In the genomic region with DNA sequence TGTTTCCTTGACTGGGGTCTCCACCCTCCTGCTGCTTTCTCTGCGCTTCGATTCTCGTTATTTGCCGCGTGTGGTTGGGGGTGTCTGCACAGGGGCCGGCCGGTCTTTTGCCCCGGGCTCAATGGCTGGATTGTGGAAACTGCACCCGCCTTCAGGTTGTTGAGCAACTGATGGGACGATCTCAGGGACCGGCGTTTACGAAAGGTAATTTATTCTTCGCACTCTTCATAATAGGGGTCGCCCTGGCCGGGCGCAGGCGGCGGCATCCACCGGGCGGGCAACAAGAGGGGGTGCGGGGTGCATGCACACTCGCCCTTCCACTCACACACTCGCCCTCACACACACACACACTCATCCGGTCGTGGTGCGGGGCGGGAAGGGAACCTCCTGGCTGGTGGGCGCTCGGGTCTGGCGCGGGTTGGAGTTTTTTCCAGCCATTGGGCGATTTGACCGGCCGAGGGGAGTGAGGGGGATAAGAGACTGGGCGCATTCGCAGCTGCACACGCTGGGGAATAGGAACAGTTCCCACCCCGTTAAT, we compare ENCODE assay signal across 9 cellular contexts. TPM values are rescaled to one million over a fixed set of nuclear protein-coding genes. Genes with fewer than 3 reads are reported as not detected.
DNase-seq lines count a peak whose midpoint lies in the region; ATAC-seq and TF ChIP-seq lines count a peak whose summit lies in the region.
"Had no signal": no experiment of that assay in that cellular context is flagged by ENCODE, and none has a peak within 500 bp of the region (broad histone marks: within the 10 kb centered on the region; RNA-seq: fewer than 3 reads in every experiment).

No MANE protein-coding gene starts in this region.

- no peaks in the 10 kb centered on the region for H3K9me2 ChIP-seq in PC-3 (replicated peaks; ENCODE audit: low read length)

- peak overlapping the region; percentile 99 for H3K18ac ChIP-seq in neuronal stem cell (ENCODE audit: low read length)

- no CpG with 5 or more reads among the region's 39 CpGs for WGBS in neuronal stem cell (ENCODE audit: extremely low coverage in 2 of 2, insufficient read length in 2 of 2, insufficient replicate concordance in 1 of 2), 2 donors

- peak overlapping the region; percentile 94 for H3K14ac ChIP-seq in neuronal stem cell (ENCODE audit: low read length)

- H3K9me3 ChIP-seq in PC-3 (ENCODE audit: low read length) (no peaks in the 10 kb centered on the region), neuronal stem cell (replicated peaks in 1 of 2; ENCODE audit: control insufficient read depth in 2 of 2, insufficient read depth in 1 of 2, low read depth in 1 of 2, low read length in 2 of 2) (no peaks in the 10 kb centered on the region)

- peak overlapping the region; percentile 100 for H2BK5ac ChIP-seq in neuronal stem cell (ENCODE audit: low read length)

- no peak overlapping the region for H4K91ac ChIP-seq in neuronal stem cell (ENCODE audit: low read depth, low read length, poor library complexity)

- H3K4ac ChIP-seq in neuronal stem cell (ENCODE audit: low read length): no peak overlapping the region

- peak overlapping the region; percentile 82 for H4K8ac ChIP-seq in neuronal stem cell (ENCODE audit: low read depth, low read length)

- H2AFZ ChIP-seq in PC-3 (ENCODE audit: low read length): peak overlapping the region; percentile 80
- H2AFZ ChIP-seq in neuronal stem cell (ENCODE audit: low read length): peak overlapping the region; percentile 93

- ATAC-seq in PC-3: no peak; the same call in 1 of the 2 replicates
- no peak for ATAC-seq in GM21367 (IDR thresholded peaks at IDR 0.05; ENCODE audit: unreplicated experiment)

- no peaks in the 10 kb centered on the region for H3K9me3 Mint-ChIP-seq in Calu3 (ENCODE audit: low read depth, unreplicated experiment)

- H3K27ac ChIP-seq in PC-3 (ENCODE audit: low read length) (no peak overlapping the region), neuronal stem cell (replicated peaks; ENCODE audit: low read length) (peak overlapping the region; percentile 82)

- no TSS peak for BruUV-seq in Calu3 (replicated peaks; lab: Mats Ljungman, UMichigan)
- no TSS peak for BruUV-seq in PC-3 (replicated peaks; lab: Mats Ljungman, UMichigan)

- no peak overlapping the region for H3K27ac Mint-ChIP-seq in Calu3 (ENCODE audit: unreplicated experiment)

- peaks cover 20% of the 10 kb centered on the region for H3K27me3 ChIP-seq in PC-3 (ENCODE audit: low read length)
- H3K27me3 ChIP-seq in neuronal stem cell (ENCODE audit: control insufficient read depth in 3 of 3, insufficient read depth in 3 of 3, low read depth in 1 of 3, low read length in 3 of 3): no peaks in the 10 kb centered on the region

- peak overlapping the region; percentile 63 for H2AK5ac ChIP-seq in neuronal stem cell (ENCODE audit: low read depth, low read length)

- H3K23ac ChIP-seq in neuronal stem cell (ENCODE audit: low read depth, low read length, poor library complexity): peak overlapping the region; percentile 97

- H2BK120ac ChIP-seq in neuronal stem cell (ENCODE audit: low read depth, low read length): peak overlapping the region; percentile 99

- DNase-seq in Calu3 (peak; percentile 1), PC-3 (no peak), fibroblast of pulmonary artery (ENCODE audit: low read depth) (peak; percentile 2), neuronal stem cell (ENCODE audit: low spot score) (no peak), NOMO-1 treated with dmso at 0.1 percent for 144 hours (lab: John Stamatoyannopoulos, UW; ENCODE audit: unreplicated experiment) (no peak)
- no peak for DNase-seq in activated CD4-positive, alpha-beta T cell treated with anti-CD3 and anti-CD28 coated beads, Interleukin-2, amount 50 U/mL, for 1 hour
- no peak for DNase-seq in activated CD4-positive, alpha-beta T cell treated with anti-CD3 and anti-CD28 coated beads, Interleukin-2, amount 50 U/mL, for 4 hours

- H3F3A ChIP-seq in PC-3 (ENCODE audit: low read length, unreplicated experiment): no peaks in the 10 kb centered on the region

- CTCF ChIA-PET in Calu3 (lab: Charles Lee) (interaction anchor here (0.6 to 0.7 kb wide), 2 partner anchors 26 to 100 kb away, joined by 3 read pairs; no protein-coding TSS in a partner anchor), PC-3 (lab: Charles Lee) (no interaction called here)

- H3K4me1 ChIP-seq in PC-3 (ENCODE audit: insufficient read depth, low read length) (peaks cover 26% of the 10 kb centered on the region), neuronal stem cell (ENCODE audit: control insufficient read depth in 2 of 2, insufficient read depth in 1 of 2, low read depth in 1 of 2, low read length in 2 of 2) (peaks cover 3 to 16% of the 10 kb centered on the region in 2 donors)

- intact Hi-C loops in Calu3 (cut with micrococcal nuclease; ENCODE audit: unreplicated experiment) (no loop called here), PC-3 (cut with micrococcal nuclease) (loop anchor here (2.0 to 5.0 kb wide), 3 partner anchors 41 to 261 kb away; no protein-coding TSS in a partner anchor)

- peak overlapping the region; percentile 90 for H3K4me2 ChIP-seq in PC-3 (ENCODE audit: low read length)
- H3K4me2 ChIP-seq in neuronal stem cell (ENCODE audit: insufficient read depth, low read length, poor library complexity, severe bottlenecking): peak overlapping the region; percentile 85

- H3K36me3 Mint-ChIP-seq in Calu3 (ENCODE audit: insufficient read depth, unreplicated experiment): peaks cover 18% of the 10 kb centered on the region

- H3K9ac ChIP-seq in PC-3 (ENCODE audit: low read length): no peak overlapping the region
- H3K9ac ChIP-seq in neuronal stem cell (ENCODE audit: low read depth, low read length, poor library complexity): peak overlapping the region; percentile 98

- H3K4me1 Mint-ChIP-seq in Calu3 (ENCODE audit: low read depth, unreplicated experiment): no peaks in the 10 kb centered on the region

- peak overlapping the region; percentile 65 for H3K4me3 ChIP-seq in PC-3 (ENCODE audit: low read length)
- H3K4me3 ChIP-seq in fibroblast of pulmonary artery (replicated peaks; ENCODE audit: low read depth, low read length): peak overlapping the region; percentile 62
- H3K4me3 ChIP-seq in neuronal stem cell (ENCODE audit: low read length in 2 of 2): peak overlapping the region; percentile 95 to 99

- H4K20me1 ChIP-seq in PC-3 (ENCODE audit: low read length): no peaks in the 10 kb centered on the region

- no peaks in the 10 kb centered on the region for H3K79me2 ChIP-seq in PC-3 (ENCODE audit: low read length)

- POLR2A ChIA-PET in PC-3 (lab: Charles Lee; ENCODE audit: unreplicated experiment): no interaction called here

- no peaks in the 10 kb centered on the region for H3K36me3 ChIP-seq in PC-3 (ENCODE audit: low read depth, low read length)
- H3K36me3 ChIP-seq in neuronal stem cell (replicated peaks in 1 of 2; ENCODE audit: control insufficient read depth in 2 of 2, insufficient read depth in 2 of 2, low read length in 2 of 2): no peaks in the 10 kb centered on the region

- peaks cover 15% of the 10 kb centered on the region for H3K79me1 ChIP-seq in neuronal stem cell (ENCODE audit: low read depth, low read length)

- H3K27me3 Mint-ChIP-seq in Calu3 (ENCODE audit: unreplicated experiment): peaks cover 56% of the 10 kb centered on the region

- H2BK15ac ChIP-seq in neuronal stem cell (ENCODE audit: low read length): peak overlapping the region; percentile 94

- peak overlapping the region; percentile 90 for H3K4me3 Mint-ChIP-seq in Calu3 (ENCODE audit: low read depth, unreplicated experiment)

- TF ChIP-seq CTCF in Calu3 (IDR thresholded peaks at IDR 0.05; ENCODE audit: unreplicated experiment) (no peak), PC-3 (conservative IDR thresholded peaks at IDR 0.05; ENCODE audit: low read depth, low read length) (no peak), fibroblast of pulmonary artery (IDR thresholded peaks at IDR 0.05; ENCODE audit: low read length, missing control alignments) (no peak)

- H2BK12ac ChIP-seq in neuronal stem cell (ENCODE audit: low read length): peak overlapping the region; percentile 33

RNA-seq across cellular contexts. Expression of gene ADGRL3, which starts 1.5 kb away (rescaled TPM):
- 0.51 and 0.66 TPM in 2 replicates for total RNA-seq in Calu3 (2022)
- total RNA-seq in PC-3 (2014; rRNA removed): 0.66 and 0.69 TPM in 2 replicates
- 25.1 TPM for polyA plus RNA-seq in neuronal stem cell (2013, experiment 1 of 2)
- 26.0 TPM for polyA plus RNA-seq in neuronal stem cell (2013, experiment 2 of 2)
- total RNA-seq: HT-29 had no signal

Comparison
In these comparisons a context has a peak if more than half of its experiments do, and no peak if none do; other contexts are left out.
1. DNase-seq: peak in Calu3 (single experiment) and fibroblast of pulmonary artery (single experiment); none in PC-3 (single experiment), neuronal stem cell (single experiment), activated CD4-positive, alpha-beta T cell treated with anti-CD3 and anti-CD28 coated beads, Interleukin-2, amount 50 U/mL, for 1 hour (single experiment), NOMO-1 treated with dmso at 0.1 percent for 144 hours (single experiment) and activated CD4-positive, alpha-beta T cell treated with anti-CD3 and anti-CD28 coated beads, Interleukin-2, amount 50 U/mL, for 4 hours (0 of 2).
2. Peak in every context shown above with its lines, with median percentiles within 50 percentile points of each other: H3K4me3 ChIP-seq.